In genomic region chr14:91126761-91127160, GRCh38 we compare ENCODE assay signal across 20 cellular contexts. TPM values are rescaled to one million over a fixed set of nuclear protein-coding genes. Genes with fewer than 3 reads are reported as not detected.
DNase-seq lines count a peak whose midpoint lies in the region; ATAC-seq, FAIRE-seq and TF ChIP-seq lines count a peak whose summit lies in the region.
"Had no signal": no experiment of that assay in that cellular context is flagged by ENCODE, and none has a peak within 500 bp of the region (broad histone marks: within the 10 kb centered on the region; RNA-seq: fewer than 3 reads in every experiment).

No MANE protein-coding gene starts in this region.

- no peak for FAIRE-seq in GM19239 (lab: Jason Lieb, UNC)

- H3K4me3 Mint-ChIP-seq in T-helper 17 cell = no peak overlapping the region
- H3K4me3 Mint-ChIP-seq: memory B cell; natural killer cell treated with Interleukin-12 subunit alpha and Interleukin-12 subunit beta and Interleukin-15 and Interleukin-18, amount 100 ng/mL, for 72 hours had no signal

- no peaks in the 10 kb centered on the region for H3K27me3 Mint-ChIP-seq in T-helper 17 cell
- H3K27me3 Mint-ChIP-seq: memory B cell; natural killer cell treated with Interleukin-12 subunit alpha and Interleukin-12 subunit beta and Interleukin-15 and Interleukin-18, amount 100 ng/mL, for 72 hours; progenitor cell of endocrine pancreas had no signal

- H3K36me3 Mint-ChIP-seq in T-helper 17 cell (ENCODE audit: low read depth) = no peaks in the 10 kb centered on the region
- H3K36me3 Mint-ChIP-seq: natural killer cell treated with Interleukin-12 subunit alpha and Interleukin-12 subunit beta and Interleukin-15 and Interleukin-18, amount 100 ng/mL, for 72 hours had no signal

- DNase-seq in T-helper 17 cell (no peak), esophagus squamous epithelium (lab: John Stamatoyannopoulos, UW) (no peak), myocyte (ENCODE audit: low read depth) (peak; percentile 71), thyroid gland (no peak), GM19239 (ENCODE audit: insufficient read length, low spot score) (no peak), OCI-M2 (lab: John Stamatoyannopoulos, UW; ENCODE audit: unreplicated experiment) (no peak)
- DNase-seq: activated CD8-positive, alpha-beta memory T cell treated with anti-CD3 and anti-CD28 coated beads, Interleukin-2, amount 50 U/mL, for 48 hours; activated gamma-delta T cell; AML-193; effector CD8-positive, alpha-beta T cell; NCI-H1092 treated with DMSO at 0.1 percent for 48 hours; NCI-H2081; stimulated activated CD8-positive, alpha-beta memory T cell treated with anti-CD3 and anti-CD28 coated beads, Interleukin-4, amount 100 ng/mL, for 48 hours; T-helper 1 cell had no signal

- peaks cover 12% of the 10 kb centered on the region for H3K4me1 Mint-ChIP-seq in T-helper 17 cell

- TF ChIP-seq CTCF in esophagus squamous epithelium (IDR thresholded peaks at IDR 0.05) (no peak), thyroid gland (IDR thresholded peaks at IDR 0.05) (no peak)

- 85 to 91% methylated on average over 2 of the region's 2 CpGs for WGBS in esophagus squamous epithelium, 2 donors
- WGBS in thyroid gland, 2 donors = 82 to 89% methylated on average over 2 of the region's 2 CpGs

- H3K4me3 ChIP-seq in esophagus squamous epithelium (no peak overlapping the region), thyroid gland (replicated peaks in 1 of 3) (no peak overlapping the region)
- H3K4me3 ChIP-seq: cardiac muscle cell, thoracic aorta had no signal

- H3K27ac ChIP-seq in esophagus squamous epithelium (peak overlapping the region; percentile 68 to 91 (median 74)), thyroid gland (peak overlapping the region in 2 of 3 donors; percentile 55 to 64)
- H3K27ac ChIP-seq: cardiac muscle cell, thoracic aorta had no signal

- ATAC-seq in T-helper 17 cell (no peak), GM18517 (IDR thresholded peaks at IDR 0.05; ENCODE audit: unreplicated experiment) (no peak)

- H3K4me1 ChIP-seq in esophagus squamous epithelium = peaks cover 20 to 73% (median 44%) of the 10 kb centered on the region in 3 donors
- peaks cover 10 to 15% of the 10 kb centered on the region in 2 donors for H3K4me1 ChIP-seq in thyroid gland

- intact Hi-C loops in esophagus squamous epithelium (cut with DNase I) = no loop called here
- intact Hi-C loops in thyroid gland (cut with DNase I) = no loop called here

- no peaks in the 10 kb centered on the region for H3K9me3 ChIP-seq in T-helper 17 cell (ENCODE audit: control insufficient read depth, low read length, poor library complexity, severe bottlenecking)
- H3K9me3 ChIP-seq in esophagus squamous epithelium = no peaks in the 10 kb centered on the region
- no peaks in the 10 kb centered on the region for H3K9me3 ChIP-seq in thyroid gland
- H3K9me3 ChIP-seq: thoracic aorta had no signal

- peaks cover 0 to 37% (median 0%) of the 10 kb centered on the region in 3 donors for H3K36me3 ChIP-seq in esophagus squamous epithelium
- H3K36me3 ChIP-seq in thyroid gland = peaks cover 0 to 4% of the 10 kb centered on the region in 2 donors
- H3K36me3 ChIP-seq: cardiac muscle cell had no signal

- H3K27ac Mint-ChIP-seq in T-helper 17 cell = peak overlapping the region; percentile 66
- H3K27ac Mint-ChIP-seq: memory B cell, progenitor cell of endocrine pancreas had no signal

- no peak for TF ChIP-seq POLR2A in esophagus squamous epithelium (IDR thresholded peaks at IDR 0.05)
- no peak for TF ChIP-seq POLR2A in thyroid gland (IDR thresholded peaks at IDR 0.05)

- H3K27me3 ChIP-seq in esophagus squamous epithelium (no peaks in the 10 kb centered on the region), thyroid gland (no peaks in the 10 kb centered on the region)
- H3K27me3 ChIP-seq: cardiac muscle cell had no signal

RNA-seq across cellular contexts. Expression of gene DGLUCY, which starts 12.9 kb away (rescaled TPM):
- total RNA-seq in T-helper 17 cell = 10 to 100 TPM; 81.7 to 86.0 TPM
- total RNA-seq in esophagus squamous epithelium = 10 to 100 TPM; 32.6 to 51.3 (median 38.9) TPM
- total RNA-seq in myocyte = 81.7 and 83.4 TPM in 2 replicates
- polyA plus RNA-seq in myocyte (2012) = 57.6 TPM
- total RNA-seq in thyroid gland = 100 to 1,000 TPM in 3 of 4 donors, 10 to 100 TPM in 1; 58.0 to 125 (median 103) TPM
